8 cellular contexts compared by ENCODE assay signal in genomic region chr6:97068211-97068610, GRCh38.
A peak's percentile ranks its signal among the peaks of the same experiment; 100 is the strongest.
DNase-seq lines count a peak whose midpoint lies in the region; ATAC-seq and TF ChIP-seq lines count a peak whose summit lies in the region.

No MANE protein-coding gene starts in this region.

- DNase-seq in A673 (ENCODE audit: low spot score) (peak; percentile 65), GM10266 (ENCODE audit: extremely low spot score) (no peak), RWPE1 (ENCODE audit: low spot score) (peak; percentile 28), fibroblast of the aortic adventitia (ENCODE audit: low read depth) (peak; percentile 72), Right ventricle myocardium superior (no peak)

- ATAC-seq in HG02642 (IDR thresholded peaks at IDR 0.05; ENCODE audit: poor library complexity, unreplicated experiment) (no peak), esophagus mucosa (no peak), HG03108 (IDR thresholded peaks at IDR 0.05; ENCODE audit: unreplicated experiment) (no peak), Right ventricle myocardium superior (ENCODE audit: poor library complexity) (no peak)

- no TSS peak for BruUV-seq in A673 (replicated peaks; lab: Mats Ljungman, UMichigan)

- H3K4me3 ChIP-seq in A673 (ENCODE audit: low read depth, low read length, poor library complexity, severe bottlenecking) (no peak overlapping the region), fibroblast of the aortic adventitia (ENCODE audit: low read depth, low read length) (no peak overlapping the region)

- H3K27ac ChIP-seq in A673 (ENCODE audit: low read depth, low read length, poor library complexity, severe bottlenecking) (no peak overlapping the region), RWPE1 (no peak overlapping the region)

- CTCF ChIA-PET in A673 (lab: Charles Lee) (no interaction called here), RWPE1 (lab: Yijun Ruan, JAX) (no interaction called here)

- no peaks in the 10 kb centered on the region for H3K9me3 ChIP-seq in A673 (ENCODE audit: low read depth, low read length, poor library complexity, severe bottlenecking)

- no peaks in the 10 kb centered on the region for H3K27me3 ChIP-seq in A673 (replicated peaks; ENCODE audit: insufficient read depth, low read depth, low read length, poor library complexity)

- no peaks in the 10 kb centered on the region for H3K36me3 ChIP-seq in A673 (ENCODE audit: insufficient read depth, low read length, poor library complexity, severe bottlenecking)

- POLR2A ChIA-PET in A673 (lab: Charles Lee; ENCODE audit: low non-redundant PET) (no interaction called here), RWPE1 (lab: Yijun Ruan, JAX; ENCODE audit: low non-redundant PET) (no interaction called here)

- peak; percentile 71 for TF ChIP-seq CTCF in A673 (conservative IDR thresholded peaks at IDR 0.05; ENCODE audit: low read depth, low read length)
- TF ChIP-seq CTCF in GM10266 (IDR thresholded peaks at IDR 0.05; ENCODE audit: control insufficient read depth, insufficient read depth, low read depth, missing control alignments): peak; percentile 56
- TF ChIP-seq CTCF in RWPE1 (conservative IDR thresholded peaks at IDR 0.05; ENCODE audit: low read depth): peak; percentile 60
- TF ChIP-seq CTCF in fibroblast of the aortic adventitia (IDR thresholded peaks at IDR 0.05; ENCODE audit: insufficient read depth, low read length): peak; percentile 47

- intact Hi-C loops in A673 (cut with micrococcal nuclease; ENCODE audit: unreplicated experiment): loop anchor here (1.0 to 10.0 kb wide), 2 partner anchors 326 to 977 kb away; no protein-coding TSS in a partner anchor
- intact Hi-C loops in Right ventricle myocardium superior (cut with DNase I): no loop called here

- H3K4me1 ChIP-seq in A673 (ENCODE audit: insufficient read depth, low read length, poor library complexity, severe bottlenecking): peaks cover 10% of the 10 kb centered on the region

Comparison
In these comparisons a context has a peak if more than half of its experiments do, and no peak if none do; other contexts are left out.
1. DNase-seq: peak in A673 (single experiment), RWPE1 (single experiment) and fibroblast of the aortic adventitia (single experiment); none in GM10266 (single experiment) and Right ventricle myocardium superior (single experiment).
2. Peak in every context shown above with its lines, with median percentiles within 50 percentile points of each other: CTCF ChIP-seq.